ENCODE assay signal across 10 cellular contexts in the genomic region with DNA sequence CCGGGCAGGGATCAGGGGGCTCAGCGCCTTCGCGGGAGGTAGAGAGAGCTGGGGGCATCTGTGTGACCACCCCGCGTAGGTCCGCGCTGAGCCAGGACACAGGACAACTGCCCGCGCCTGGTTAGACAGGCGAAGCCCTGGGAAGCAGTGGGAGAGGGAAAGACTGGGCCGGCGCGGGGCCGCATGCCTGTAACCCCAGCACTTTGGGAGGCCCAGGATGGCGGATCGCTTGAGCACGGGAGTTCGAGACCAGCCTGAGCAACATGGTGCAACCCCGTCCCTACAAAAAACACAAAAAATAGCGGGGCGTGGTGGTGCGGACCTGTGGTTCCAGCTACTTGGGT. TPM values are rescaled to one million over a fixed set of nuclear protein-coding genes. Genes with fewer than 3 reads are reported as not detected.
DNase-seq lines count a peak whose midpoint lies in the region; ATAC-seq, FAIRE-seq and TF ChIP-seq lines count a peak whose summit lies in the region.
"Not testable (repeated sequence)": the region's sequence is repeated elsewhere in the genome, so short reads cannot be mapped to it uniquely, and the experiment has no call there.
"Had no signal": no experiment of that assay in that cellular context is flagged by ENCODE, and none has a peak within 500 bp of the region (broad histone marks: within the 10 kb centered on the region; RNA-seq: fewer than 3 reads in every experiment).

No MANE protein-coding gene starts in this region.

- H3F3A ChIP-seq in neural progenitor cell (ENCODE audit: low read depth): not testable (repeated sequence)

- H3K9me3 ChIP-seq in H9 (ENCODE audit: control insufficient read depth, low read depth, low read length); adrenal gland (replicated peaks in 1 of 3); endothelial cell of umbilical vein (replicated peaks; ENCODE audit: control insufficient read depth, insufficient read depth, low read length); heart right ventricle; left lung; neural progenitor cell (ENCODE audit: low read depth); aorta (ENCODE audit: control insufficient read depth, low read length): not testable (repeated sequence)

- not testable (repeated sequence) for H4K20me1 ChIP-seq in H9 (ENCODE audit: control insufficient read depth, insufficient read depth, insufficient read length); endothelial cell of umbilical vein (replicated peaks; ENCODE audit: control insufficient read depth, extremely low read depth, insufficient read depth, low read length); neural progenitor cell (ENCODE audit: low read depth)

- not testable (repeated sequence) for H3K23ac ChIP-seq in H9 (ENCODE audit: insufficient read length, low read depth, low read length)

- TF ChIP-seq CTCF in H9 (conservative IDR thresholded peaks at IDR 0.05); adrenal gland (IDR thresholded peaks at IDR 0.05); endothelial cell of umbilical vein (IDR thresholded peaks at IDR 0.05; ENCODE audit: extremely low read depth in 1 of 2, insufficient read depth in 1 of 2, low read depth in 1 of 2, low read length in 2 of 2); heart right ventricle (IDR thresholded peaks at IDR 0.05); left lung (IDR thresholded peaks at IDR 0.05); neural progenitor cell (IDR thresholded peaks at IDR 0.05): not testable (repeated sequence)

- ATAC-seq in heart right ventricle: peak; percentile 36 to 68 (median 54)
- ATAC-seq in left lung: peak; percentile 60
- not testable (repeated sequence) for ATAC-seq in aorta (ENCODE audit: low FRiP score)

- dilution Hi-C loops in endothelial cell of umbilical vein (cut with MboI; ENCODE audit: extremely low pct_ligation_motif_present, low sequenced_read_pairs): not testable (repeated sequence)

- not testable (repeated sequence) for H3K4me1 Mint-ChIP-seq in H9, neural progenitor cell

- not testable (repeated sequence) for H3K79me2 ChIP-seq in H9 (ENCODE audit: insufficient read depth, low read length); endothelial cell of umbilical vein (ENCODE audit: control insufficient read depth, insufficient read depth, low read length); neural progenitor cell (ENCODE audit: low read depth)

- H3K23me2 ChIP-seq in H9 (ENCODE audit: insufficient read length, low read depth, low read length, poor library complexity, severe bottlenecking): not testable (repeated sequence)

- POLR2A ChIA-PET in endothelial cell of umbilical vein (lab: Charles Lee): not testable (repeated sequence)

- not testable (repeated sequence) for H3K9me3 Mint-ChIP-seq in H9, neural progenitor cell

- not testable (repeated sequence) for H2BK20ac ChIP-seq in H9 (ENCODE audit: low read depth, low read length, poor library complexity, severe bottlenecking)

- not testable (repeated sequence) for H3K27me3 Mint-ChIP-seq in H9 (ENCODE audit: low read depth); neural progenitor cell (ENCODE audit: insufficient read depth, low read depth)

- H2BK120ac ChIP-seq in H9 (ENCODE audit: low read depth, low read length, poor library complexity, severe bottlenecking): not testable (repeated sequence)

- CTCF ChIA-PET in endothelial cell of umbilical vein (lab: Charles Lee): not testable (repeated sequence)

- peak overlapping the region; percentile 47 to 56; a peak in 3 of 5 replicates for H3K4me3 Mint-ChIP-seq in H9
- H3K4me3 Mint-ChIP-seq in neural progenitor cell: not testable (repeated sequence)

- WGBS in H9 (ENCODE audit: extremely low coverage, insufficient read length, low lambda C conversion rate): no CpG with 5 or more reads among the region's 23 CpGs
- WGBS in adrenal gland, 4 donors: 19 to 48% (median 33%) methylated on average over 11 to 15 of the region's 23 CpGs
- WGBS in heart right ventricle, 2 donors: 15 to 32% methylated on average over 11 of the region's 23 CpGs
- WGBS in aorta, 2 donors: 8 to 15% methylated on average over 13 to 15 of the region's 23 CpGs

- H3K4me3 ChIP-seq in adrenal gland: peak overlapping the region in 1 of 4 donors; percentile 49
- H3K4me3 ChIP-seq in endothelial cell of umbilical vein (replicated peaks in 1 of 3; ENCODE audit: insufficient read depth in 1 of 3, low read depth in 1 of 3, low read length in 3 of 3): peak overlapping the region in 1 of 3 experiments; percentile 38
- H3K4me3 ChIP-seq in heart right ventricle: peak overlapping the region; percentile 32 to 62 (median 52)
- peak overlapping the region; percentile 15 to 43 for H3K4me3 ChIP-seq in left lung
- H3K4me3 ChIP-seq in neural progenitor cell: peak overlapping the region; percentile 29
- H3K4me3 ChIP-seq in skin epidermis: peak overlapping the region; percentile 14 to 40 (median 29)
- peak overlapping the region in 1 of 2 donors; percentile 1 for H3K4me3 ChIP-seq in aorta (ENCODE audit: low read length in 2 of 2)

- H2BK12ac ChIP-seq in H9 (ENCODE audit: insufficient read length, low read depth, low read length): not testable (repeated sequence)

- not testable (repeated sequence) for H3K27me3 ChIP-seq in H9 (ENCODE audit: insufficient read depth, low read length); adrenal gland; endothelial cell of umbilical vein (ENCODE audit: control insufficient read depth in 2 of 2, insufficient read depth in 2 of 2, low read length in 2 of 2); heart right ventricle; left lung; neural progenitor cell; aorta (ENCODE audit: control insufficient read depth in 1 of 2, insufficient read depth in 2 of 2, low read length in 1 of 2)

- intact Hi-C loops in adrenal gland (cut with DNase I); endothelial cell of umbilical vein (cut with micrococcal nuclease); heart right ventricle (cut with DNase I); left lung (cut with DNase I); aorta (cut with DNase I): not testable (repeated sequence)

- H4K5ac ChIP-seq in H9 (ENCODE audit: insufficient read length, low read depth, low read length): not testable (repeated sequence)

- not testable (repeated sequence) for TF ChIP-seq POLR2A in adrenal gland (IDR thresholded peaks at IDR 0.05); endothelial cell of umbilical vein (IDR thresholded peaks at IDR 0.05; ENCODE audit: low read depth, low read length)

- H3K9ac ChIP-seq in H9 (ENCODE audit: extremely low read depth, insufficient read length, low read length); endothelial cell of umbilical vein (replicated peaks; ENCODE audit: extremely low read depth, insufficient read depth, low read length); neural progenitor cell: not testable (repeated sequence)

- not testable (repeated sequence) for H4K91ac ChIP-seq in H9 (ENCODE audit: insufficient read length, low read depth, low read length)

- DNase-seq in H9 (peak; percentile 52), adrenal gland (peak in 5 of 7 donors; percentile 29 to 57 (median 39)), endothelial cell of umbilical vein (ENCODE audit: low read depth, low spot score) (peak; percentile 30), heart right ventricle (peak in 1 of 2 donors; percentile 46), left lung (peak in 1 of 2 donors; percentile 85), neural progenitor cell (ENCODE audit: low spot score) (peak; percentile 42), aorta (peak; percentile 53 to 88)

- H3K9me1 ChIP-seq in endothelial cell of umbilical vein (replicated peaks; ENCODE audit: control insufficient read depth, extremely low read depth, insufficient read depth, low read length): not testable (repeated sequence)

- H3K18ac ChIP-seq in H9 (ENCODE audit: insufficient read length, low read depth, low read length): not testable (repeated sequence)

- H3K56ac ChIP-seq in H9 (ENCODE audit: insufficient read length, low read depth, low read length): not testable (repeated sequence)

- H3K27ac Mint-ChIP-seq in H9, neural progenitor cell: not testable (repeated sequence)

- not testable (repeated sequence) for H3K36me3 Mint-ChIP-seq in H9 (ENCODE audit: insufficient read depth in 1 of 3, low read depth in 3 of 3); neural progenitor cell

- H3K4ac ChIP-seq in H9 (ENCODE audit: low read depth, low read length): not testable (repeated sequence)

- H3K79me1 ChIP-seq in H9 (ENCODE audit: insufficient read depth, low read depth, low read length, poor library complexity, severe bottlenecking): not testable (repeated sequence)

- not testable (repeated sequence) for H3K4me2 ChIP-seq in H9 (ENCODE audit: insufficient read depth, insufficient read length, low read length)
- H3K4me2 ChIP-seq in endothelial cell of umbilical vein (ENCODE audit: insufficient read depth, low read length) (peak overlapping the region; percentile 31), neural progenitor cell (peak overlapping the region; percentile 60)

- not testable (repeated sequence) for H3K14ac ChIP-seq in H9 (ENCODE audit: insufficient read depth, low read length)

- H3T11ph ChIP-seq in H9 (ENCODE audit: low read length): not testable (repeated sequence)

- not testable (repeated sequence) for H3K36me3 ChIP-seq in adrenal gland (replicated peaks in 1 of 2); endothelial cell of umbilical vein (ENCODE audit: control insufficient read depth in 2 of 2, extremely low read depth in 1 of 2, insufficient read depth in 2 of 2, low read length in 2 of 2); heart right ventricle; left lung; neural progenitor cell; aorta (ENCODE audit: control insufficient read depth in 1 of 2, insufficient read depth in 2 of 2, low read length in 1 of 2)

- not testable (repeated sequence) for H2BK15ac ChIP-seq in H9 (ENCODE audit: low read depth, low read length)

- not testable (repeated sequence) for H3K4me1 ChIP-seq in H9 (ENCODE audit: insufficient read depth, low read length); adrenal gland (replicated peaks in 1 of 2); endothelial cell of umbilical vein (ENCODE audit: control insufficient read depth, extremely low read depth, insufficient read depth, low read length); heart right ventricle; left lung; neural progenitor cell; aorta (ENCODE audit: control insufficient read depth in 1 of 2, insufficient read depth in 2 of 2, low read length in 2 of 2)

- H2AK5ac ChIP-seq in H9 (ENCODE audit: insufficient read length, low read length): not testable (repeated sequence)

- BruUV-seq in endothelial cell of umbilical vein (replicated peaks; lab: Mats Ljungman, UMichigan): not testable (repeated sequence)

- not testable (repeated sequence) for H2BK5ac ChIP-seq in H9 (ENCODE audit: insufficient read length, low read length)

- not testable (repeated sequence) for H4K8ac ChIP-seq in H9 (replicated peaks; ENCODE audit: insufficient read length, low read depth, low read length)

- H3K27ac ChIP-seq in H9 (ENCODE audit: insufficient read length, low read depth, low read length); endothelial cell of umbilical vein (ENCODE audit: insufficient read depth, low read depth, low read length); neural progenitor cell; aorta (ENCODE audit: low read depth in 1 of 2, low read length in 2 of 2): not testable (repeated sequence)
- peak overlapping the region in 4 of 5 donors; percentile 53 to 85 (median 63) for H3K27ac ChIP-seq in adrenal gland
- peak overlapping the region; percentile 70 to 93 (median 84) for H3K27ac ChIP-seq in heart right ventricle
- H3K27ac ChIP-seq in left lung: peak overlapping the region; percentile 56 to 68
- H3K27ac ChIP-seq in skin epidermis: peak overlapping the region in 12 of 21 experiments; percentile 18 to 77 (median 68)

- not testable (repeated sequence) for FAIRE-seq in endothelial cell of umbilical vein (lab: Jason Lieb, UNC)

- H2AFZ ChIP-seq in H9 (ENCODE audit: low read length): not testable (repeated sequence)
- H2AFZ ChIP-seq in endothelial cell of umbilical vein (ENCODE audit: low read depth, low read length): peak overlapping the region; percentile 78
- peak overlapping the region; percentile 84 for H2AFZ ChIP-seq in neural progenitor cell (replicated peaks)

RNA-seq across cellular contexts. Expression of gene CLEC18B, which starts 13.9 kb away (rescaled TPM):
- 0.31 and 0.37 TPM in 2 replicates for total RNA-seq in H9 (2021)
- 10 to 100 TPM in 1 of 8 donors, 1 to 10 TPM in 5, not detected in 2; 1.3 to 10.9 (median 4.1) TPM for total RNA-seq in adrenal gland
- polyA plus RNA-seq in adrenal gland: 1 to 10 TPM in 2 of 3 donors, under 1 TPM in 1; 0.57 to 6.0 (median 3.4) TPM
- 0.25 and 0.49 TPM in 2 replicates for total RNA-seq in endothelial cell of umbilical vein
- 0.06 TPM in 1 of 2 replicates, not detected in the other for polyA plus RNA-seq in endothelial cell of umbilical vein
- polyA plus RNA-seq in endothelial cell of umbilical vein (2011; cell fraction: cytosol; rRNA removed): not detected in 2 replicates
- polyA plus RNA-seq in endothelial cell of umbilical vein (2011; cell fraction: nucleus; rRNA removed): 0.34 and 0.74 TPM in 2 replicates
- polyA plus RNA-seq in endothelial cell of umbilical vein (2012): not detected in 2 replicates
- polyA minus RNA-seq in endothelial cell of umbilical vein: not detected in 2 replicates
- not detected for polyA minus RNA-seq in endothelial cell of umbilical vein (2011; cell fraction: cytosol; rRNA and poly(A)+ RNA removed)
- polyA minus RNA-seq in endothelial cell of umbilical vein (2011; cell fraction: nucleus; rRNA and poly(A)+ RNA removed): 0.77 TPM in 1 of 2 replicates, not detected in the other
- total RNA-seq in heart right ventricle: under 1 TPM in 5 of 10 donors, not detected in 5; 0.41 to 0.77 (median 0.53) TPM
- polyA plus RNA-seq in heart right ventricle: under 1 TPM; 0.29 TPM
- 1 to 10 TPM in 1 of 2 donors, not detected in 1; 2.2 TPM for total RNA-seq in left lung
- 3.4 and 5.0 TPM in 2 replicates for total RNA-seq in neural progenitor cell (ENCODE audit: low replicate concordance)
- total RNA-seq in aorta: 1 to 10 TPM; 1.2 to 3.0 TPM
- polyA plus RNA-seq in aorta: 1 to 10 TPM in 1 of 2 donors, under 1 TPM in 1; 0.75 to 6.5 TPM
- total RNA-seq: dermis microvascular lymphatic vessel endothelial cell had no signal
- polyA plus RNA-seq: CD4-positive, alpha-beta memory T cell had no signal

RNA-seq across cellular contexts. Expression of gene NPIPB15, which starts 31.2 kb away (rescaled TPM):
- total RNA-seq in H9 (2021) (1.6 and 2.6 TPM in 2 replicates), adrenal gland (1 to 10 TPM in 5 of 8 donors, not detected in 3; 1.4 to 3.3 (median 1.8) TPM), endothelial cell of umbilical vein (3.8 and 4.4 TPM in 2 replicates), heart right ventricle (1 to 10 TPM in 6 of 10 donors, under 1 TPM in 2, not detected in 2; 0.49 to 2.1 (median 1.4) TPM), left lung (1 to 10 TPM; 2.7 to 7.8 TPM), neural progenitor cell (ENCODE audit: low replicate concordance) (1.9 and 2.3 TPM in 2 replicates), aorta (1 to 10 TPM; 2.8 to 9.0 TPM)
- polyA plus RNA-seq in adrenal gland (10 to 100 TPM in 2 of 3 donors, under 1 TPM in 1; 0.20 to 85.2 (median 78.5) TPM), endothelial cell of umbilical vein (5.7 and 6.9 TPM in 2 replicates), heart right ventricle (10 to 100 TPM in 1 of 2 donors, 1 to 10 TPM in 1; 3.8 to 14.9 TPM), aorta (10 to 100 TPM in 1 of 2 donors, 1 to 10 TPM in 1; 3.1 to 77.5 TPM)
- polyA plus RNA-seq in endothelial cell of umbilical vein (2011; cell fraction: cytosol; rRNA removed): 0.76 and 1.4 TPM in 2 replicates
- 36.2 and 40.1 TPM in 2 replicates for polyA plus RNA-seq in endothelial cell of umbilical vein (2011; cell fraction: nucleus; rRNA removed)
- not detected in 2 replicates for polyA plus RNA-seq in endothelial cell of umbilical vein (2012)
- polyA minus RNA-seq in endothelial cell of umbilical vein: 3.2 and 4.6 TPM in 2 replicates
- polyA minus RNA-seq in endothelial cell of umbilical vein (2011; cell fraction: cytosol; rRNA and poly(A)+ RNA removed): 0.82 TPM
- polyA minus RNA-seq in endothelial cell of umbilical vein (2011; cell fraction: nucleus; rRNA and poly(A)+ RNA removed): 4.5 and 6.1 TPM in 2 replicates
